Comparison of ENCODE assay signal across 19 cellular contexts in genomic region chr1:94768046-94768445, GRCh38.
"Had no signal": no experiment of that assay in that cellular context is flagged by ENCODE, and none has a peak within 500 bp of the region (broad histone marks: within the 10 kb centered on the region; RNA-seq: fewer than 3 reads in every experiment).

No MANE protein-coding gene starts in this region.

- H3K4me3 ChIP-seq: body of pancreas, hepatocyte, pancreas, smooth muscle cell, testis had no signal

- H3K27ac ChIP-seq: body of pancreas, hepatocyte, pancreas, testis had no signal

- H3K9me3 ChIP-seq: body of pancreas, pancreas, testis had no signal

- DNase-seq: activated CD4-positive, alpha-beta T cell treated with anti-CD3 and anti-CD28 coated beads, Interleukin-2, amount 10 ng/mL, durations not matched to agents 24 days and 14 days; activated CD8-positive, alpha-beta T cell treated with anti-CD3 and anti-CD28 coated beads for 36 hours; activated naive CD4-positive, alpha-beta T cell treated with Interleukin-2 at 50 U/mL for 16 hours; activated naive CD8-positive, alpha-beta T cell treated with anti-CD3 and anti-CD28 coated beads, Interleukin-2, amount 10 ng/mL, durations not matched to agents 7 days and 5 days; activated T-cell treated with anti-CD3 and anti-CD28 coated beads, Interleukin-2, amount 50 U/mL, for 1 hour; amygdala; body of pancreas; dermis blood vessel endothelial cell; effector memory CD8-positive, alpha-beta T cell; mesenchymal stem cell; naive thymus-derived CD8-positive, alpha-beta T cell; pancreas; stimulated activated CD4-positive, alpha-beta T cell treated with anti-CD3 and anti-CD28 coated beads, Interleukin-4, amount 100 ng/mL, for 1 hour; T1000; testis had no signal

- H3K4me1 ChIP-seq: testis had no signal

- H3K27me3 ChIP-seq: body of pancreas, hepatocyte, pancreas, testis had no signal

- ATAC-seq: activated CD8-positive, alpha-beta T cell treated with anti-CD3 and anti-CD28 coated beads for 36 hours; activated T-helper 17 cell treated with anti-CD3 and anti-CD28 coated beads, Interleukin-2, amount 50 U/mL, for 72 hours; body of pancreas; effector memory CD8-positive, alpha-beta T cell; naive thymus-derived CD8-positive, alpha-beta T cell; pancreas; sciatic nerve had no signal

- H3K36me3 ChIP-seq: pancreas had no signal
